In the genomic region with DNA sequence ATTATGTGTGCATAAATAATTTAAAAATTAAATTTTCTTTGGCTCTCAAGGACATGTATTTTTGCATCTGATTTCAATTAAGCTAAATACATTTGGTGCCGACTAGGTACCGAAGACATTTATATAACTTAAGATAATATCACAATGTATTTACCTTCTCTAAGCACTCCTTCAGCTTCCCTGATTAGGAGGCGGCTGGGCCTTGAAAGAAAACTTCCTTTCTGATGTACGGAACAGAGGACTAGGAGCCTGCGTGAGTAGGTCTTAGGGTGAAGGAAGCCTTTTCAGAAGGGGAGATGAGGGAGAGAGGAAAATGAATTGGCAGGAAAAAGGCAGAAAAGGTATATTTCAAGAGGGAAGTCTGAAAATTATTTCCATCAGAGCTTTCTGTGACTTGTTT, we compare ENCODE assay signal across 19 cellular contexts. TPM values are rescaled to one million over a fixed set of nuclear protein-coding genes. Genes with fewer than 3 reads are reported as not detected.
DNase-seq lines count a peak whose midpoint lies in the region; ATAC-seq, FAIRE-seq and TF ChIP-seq lines count a peak whose summit lies in the region.
"Had no signal": no experiment of that assay in that cellular context is flagged by ENCODE, and none has a peak within 500 bp of the region (broad histone marks: within the 10 kb centered on the region; RNA-seq: fewer than 3 reads in every experiment).

No MANE protein-coding gene starts in this region.

- H3K4me3 ChIP-seq in GM12878 (no peak overlapping the region), spleen (no peak overlapping the region)

- peak overlapping the region; percentile 63 for H3K9ac ChIP-seq in GM12878 (ENCODE audit: control insufficient read depth, insufficient read depth, low read length)

- H3K27ac ChIP-seq in GM12878 (ENCODE audit: control insufficient read depth, insufficient read depth) (peak overlapping the region; percentile 94), spleen (peak overlapping the region; percentile 53 to 88 (median 70))
- H3K27ac ChIP-seq: HL-60 had no signal

- H3K79me2 ChIP-seq in GM12878 (ENCODE audit: control insufficient read depth, insufficient read depth, low read length), result no peaks in the 10 kb centered on the region

- FAIRE-seq in GM12891 (lab: Jason Lieb, UNC) (peak; percentile 13), GM12878 (lab: Jason Lieb, UNC) (no peak)
- FAIRE-seq: astrocyte, urothelium cell line had no signal

- peak overlapping the region; percentile 83 for H2AFZ ChIP-seq in GM12878 (ENCODE audit: control insufficient read depth, low read depth, low read length)

- CTCF ChIA-PET in GM12878 (lab: Yijun Ruan, JAX), result interaction anchor here (0.8 to 6.4 kb wide), 14 partner anchors 9 to 130 kb away, joined by 3 to 62 read pairs (median 4); partner anchors contain the start of genes CXCR5 and DDX6

- TF ChIP-seq EP300 in GM12878 (IDR thresholded peaks at IDR 0.05; ENCODE audit: borderline replicate concordance in 1 of 2, control insufficient read depth in 1 of 2, low read depth in 2 of 2, low read length in 2 of 2), result no peak

- RAD21 ChIA-PET in GM12878 (lab: Charles Lee; ENCODE audit: unreplicated experiment), result interaction anchor here (0.6 to 4.3 kb wide), 16 partner anchors 9 to 125 kb away, joined by 3 to 67 read pairs (median 5); partner anchors contain the start of genes CXCR5 and DDX6

- no peaks in the 10 kb centered on the region; the same call in 2 of the 3 replicates for H3K9me3 ChIP-seq in GM12878 (replicated peaks; ENCODE audit: control insufficient read depth, insufficient read depth, low read length)
- H3K9me3 ChIP-seq in spleen, result no peaks in the 10 kb centered on the region
- H3K9me3 ChIP-seq: Caco-2 had no signal

- TF ChIP-seq CTCF in GM12878 (IDR thresholded peaks at IDR 0.05 in 2 of 3, conservative IDR thresholded peaks at IDR 0.05 in 1 of 3; ENCODE audit: control insufficient read depth in 2 of 3, extremely low read depth in 1 of 3, insufficient read depth in 1 of 3, low read depth in 3 of 3, low read length in 3 of 3) (no peak), spleen (IDR thresholded peaks at IDR 0.05 in 8 of 11, conservative IDR thresholded peaks at IDR 0.05 in 3 of 11) (no peak)

- intact Hi-C loops in GM12878 (cut with micrococcal nuclease; ENCODE audit: unreplicated experiment), result loop anchor here (2.0 kb wide), 1 partner anchor 57 kb away; no protein-coding TSS in a partner anchor
- intact Hi-C loops in spleen (cut with DNase I; ENCODE audit: low total_unique reads), result no loop called here

- in situ Hi-C loops in GM12878 (cut with MboI), result no loop called here

- H3K27me3 ChIP-seq in GM12878 (replicated peaks in 1 of 2; ENCODE audit: control insufficient read depth in 2 of 2, insufficient read depth in 2 of 2, low read length in 1 of 2) (no peaks in the 10 kb centered on the region), spleen (replicated peaks in 1 of 7) (no peaks in the 10 kb centered on the region)

- BruUV-seq in GM12878 (replicated peaks; lab: Mats Ljungman, UMichigan), result no TSS peak

- TF ChIP-seq RAD21 in GM12878 (IDR thresholded peaks at IDR 0.05; ENCODE audit: insufficient read depth, low read depth, low read length), result no peak

- SMC1A ChIA-PET in GM12878 (lab: Charles Lee; ENCODE audit: uncharacterized antibody, unreplicated experiment), result interaction anchor here (0.7 to 10.7 kb wide), 16 partner anchors 9 to 243 kb away, joined by 3 to 130 read pairs (median 6); partner anchors contain the start of genes CXCR5 and DDX6

- DNase-seq in GM12891 (ENCODE audit: insufficient read length, low spot score) (no peak), NAMALWA (ENCODE audit: low spot score) (peak; percentile 39), GM12878 (ENCODE audit: low read depth, low spot score) (no peak), spleen (no peak), NCI-H510A (lab: John Stamatoyannopoulos, UW) (no peak), NCI-H510A treated with DMSO at 0.1 percent for 48 hours (lab: John Stamatoyannopoulos, UW) (no peak), NCI-H1048 (lab: John Stamatoyannopoulos, UW) (no peak), A172 (ENCODE audit: low spot score) (no peak)
- DNase-seq: activated naive CD4-positive, alpha-beta T cell treated with anti-CD3 and anti-CD28 coated beads, Interleukin-2, amount 10 ng/mL, durations not matched to agents 7 days and 5 days; activated T-cell treated with anti-CD3 and anti-CD28 coated beads, Interleukin-2, amount 50 U/mL, for 4 hours; AML-193; Caco-2; effector memory CD4-positive, alpha-beta T cell; NCI-H1694; NCI-H2171 treated with DMSO at 0.1 percent for 48 hours; stimulated activated CD4-positive, alpha-beta T cell treated with anti-CD3 and anti-CD28 coated beads, Interleukin-4, amount 100 ng/mL, for 1 hour had no signal

- ATAC-seq in GM12878, result no peak

- peak overlapping the region; percentile 55 for H3K4me2 ChIP-seq in GM12878 (ENCODE audit: control insufficient read depth, insufficient read depth)

- WGBS in GM12878 (ENCODE audit: insufficient coverage, insufficient replicate concordance, low lambda C conversion rate, missing lambda C conversion rate), result 8% methylated on average over 5 of the region's 5 CpGs
- WGBS in spleen, 5 donors, result 71 to 88% (median 81%) methylated on average over 5 of the region's 5 CpGs

- H4K20me1 ChIP-seq in GM12878 (ENCODE audit: control insufficient read depth, insufficient read depth), result no peaks in the 10 kb centered on the region

- H3K4me1 ChIP-seq in GM12878 (ENCODE audit: control insufficient read depth, insufficient read depth, low read length) (peaks cover 50% of the 10 kb centered on the region), spleen (peaks cover 0 to 61% (median 28%) of the 10 kb centered on the region in 6 donors)
- H3K4me1 ChIP-seq: Caco-2 had no signal

- H3K36me3 ChIP-seq in GM12878 (ENCODE audit: control insufficient read depth in 2 of 2, insufficient read depth in 2 of 2, low read length in 1 of 2), result no peaks in the 10 kb centered on the region
- H3K36me3 ChIP-seq in spleen, result no peaks in the 10 kb centered on the region

- POLR2A ChIA-PET in GM12878 (lab: Charles Lee), result interaction anchor here (0.7 to 5.3 kb wide), 11 partner anchors 15 to 76 kb away, joined by 3 to 69 read pairs (median 5); partner anchors contain the start of genes CXCR5 and DDX6

- TF ChIP-seq POLR2A in GM12891 (IDR thresholded peaks at IDR 0.05; ENCODE audit: low read depth, low read length), result no peak
- TF ChIP-seq POLR2A in GM12878 (IDR thresholded peaks at IDR 0.05; ENCODE audit: low read depth, low read length), result no peak
- TF ChIP-seq POLR2A in spleen (IDR thresholded peaks at IDR 0.05), result no peak

TF ChIP-seq in GM12891, 5 proteins besides CTCF, POLR2A, EP300 and RAD21:
- TF ChIP-seq POLR2AphosphoS5 (IDR thresholded peaks at IDR 0.05; ENCODE audit: low read depth, low read length) (no peak), PAX5 (IDR thresholded peaks at IDR 0.05; ENCODE audit: insufficient read depth, low read length, severe bottlenecking) (no peak), POU2F2 (IDR thresholded peaks at IDR 0.05; ENCODE audit: low read depth, low read length) (no peak), TAF1 (IDR thresholded peaks at IDR 0.05; ENCODE audit: low read depth, low read length) (no peak), SPI1 (IDR thresholded peaks at IDR 0.05; ENCODE audit: low read depth, low read length) (no peak)

TF ChIP-seq in GM12878, 131 proteins besides CTCF, POLR2A, EP300 and RAD21 (continues in another document):
- TF ChIP-seq CHD4 (IDR thresholded peaks at IDR 0.05), result no peak
- no peak for TF ChIP-seq SIX5 (IDR thresholded peaks at IDR 0.05; ENCODE audit: low read depth, low read length, severe bottlenecking)
- TF ChIP-seq YBX1 (IDR thresholded peaks at IDR 0.05), result no peak

RNA-seq across cellular contexts. Expression of gene DDX6, which starts 28.7 kb away (rescaled TPM):
- polyA plus RNA-seq in GM12891 (2012; ENCODE audit: low read depth, missing spikeins), result 27.3 TPM
- 180 and 201 TPM in 2 replicates for total RNA-seq in GM12878 (2013; cell fraction: nucleolus; rRNA removed)
- total RNA-seq in GM12878 (2014; rRNA removed), result 55.5 and 56.1 TPM in 2 replicates
- total RNA-seq in GM12878 (2014; rRNA removed; fragmentation: Illumina TruSeq; extraction: Trizol), result 79.0 and 80.0 TPM in 2 replicates
- 117 and 119 TPM in 2 replicates for total RNA-seq in GM12878 (2021)
- polyA plus RNA-seq in GM12878 (2011; ENCODE audit: low read depth), result 42.9 TPM
- polyA plus RNA-seq in GM12878 (2011; rRNA removed), result 56.7 and 68.6 TPM in 2 replicates
- 18.4 and 23.7 TPM in 2 replicates for polyA plus RNA-seq in GM12878 (2011; cell fraction: cytosol; rRNA removed)
- polyA plus RNA-seq in GM12878 (2011; cell fraction: nucleus; rRNA removed), result 16.8 and 18.8 TPM in 2 replicates
- polyA plus RNA-seq in GM12878 (2012), result 45.0 and 59.7 TPM in 2 replicates
- polyA plus RNA-seq in GM12878 (2014; fragmentation: Illumina TruSeq; extraction: Trizol), result 60.0 and 72.3 TPM in 2 replicates
- polyA plus RNA-seq in GM12878 (2014; fragmentation: Nextera tagmentation; extraction: Ambion mirVana), result 10 to 100 TPM in 1 of 2 experiments, 1 to 10 TPM in 1; 6.6 to 20.0 TPM
- polyA plus RNA-seq in GM12878 (2014; rRNA removed), result 27.0 and 28.7 TPM in 2 replicates
- 10 to 100 TPM; 38.1 to 42.1 TPM for polyA plus RNA-seq in GM12878 (2016; fragmentation: Nextera tagmentation; extraction: Ambion mirVana)
- 106 and 220 TPM in 2 replicates for polyA minus RNA-seq in GM12878 (2011; rRNA and poly(A)+ RNA removed)
- polyA minus RNA-seq in GM12878 (2011; cell fraction: cytosol; rRNA and poly(A)+ RNA removed), result 52.4 and 64.2 TPM in 2 replicates
- polyA minus RNA-seq in GM12878 (2011; cell fraction: nucleus; rRNA and poly(A)+ RNA removed), result 29.1 and 46.0 TPM in 2 replicates
- 100 to 1,000 TPM; 146 to 206 (median 179) TPM for total RNA-seq in spleen
- polyA plus RNA-seq in spleen, result 10 to 100 TPM; 36.3 to 42.1 (median 36.9) TPM
- 40.1 and 46.7 TPM in 2 replicates for total RNA-seq in A172 (2014; rRNA removed; shearing (Covaris generic))
